ENCODE assay signal across 8 cellular contexts in the genomic region with DNA sequence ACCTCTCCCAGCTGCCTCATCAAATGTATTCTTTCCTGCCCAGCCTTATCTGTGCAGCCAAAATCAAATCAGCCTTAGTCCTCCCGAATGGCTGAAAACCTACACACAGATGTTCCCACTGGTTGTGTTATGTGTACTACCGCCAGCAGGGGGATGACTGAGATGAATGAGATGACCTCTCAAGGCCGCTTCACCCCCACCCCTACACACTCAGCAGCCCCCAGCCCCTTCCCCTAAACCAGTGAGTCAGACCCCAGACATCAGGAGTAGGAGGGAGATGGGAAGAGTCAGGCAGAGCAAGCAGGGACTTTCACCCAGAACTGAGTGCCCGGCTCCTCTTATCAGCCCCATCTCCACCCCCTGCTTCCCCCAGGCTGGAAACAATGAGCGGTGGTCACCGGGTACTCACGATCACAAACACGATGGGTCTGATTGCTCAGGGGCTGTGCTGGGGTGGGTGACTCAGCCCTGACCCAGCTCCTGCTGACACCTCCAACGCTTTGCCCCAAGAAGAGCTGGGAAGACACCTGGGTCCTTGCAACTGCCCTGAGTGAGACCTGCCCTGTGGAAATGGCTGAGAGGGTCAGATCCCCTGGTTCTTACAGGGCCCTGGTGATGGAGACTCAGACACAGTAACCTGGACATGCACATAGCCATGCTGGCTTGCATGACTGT.
DNase-seq lines count a peak whose midpoint lies in the region; ATAC-seq and TF ChIP-seq lines count a peak whose summit lies in the region.

No MANE protein-coding gene starts in this region.

- H3K79me2 ChIP-seq in OCI-LY3 (ENCODE audit: low read length) = no peaks in the 10 kb centered on the region

- peak; percentile 78 for ATAC-seq in stimulated activated naive CD8-positive, alpha-beta T cell treated with anti-CD3 and anti-CD28 coated beads, Interleukin-15, Interleukin-2, amounts not matched to agents 100 U/mL and 50 U/mL, for 24 hours
- ATAC-seq in GM19035 (IDR thresholded peaks at IDR 0.05; ENCODE audit: unreplicated experiment) = no peak
- ATAC-seq in HG03175 (IDR thresholded peaks at IDR 0.05; ENCODE audit: unreplicated experiment) = no peak

- no peaks in the 10 kb centered on the region for H3K27me3 ChIP-seq in GM06990 (replicated peaks; ENCODE audit: control insufficient read depth, insufficient read depth, low read length)
- no peaks in the 10 kb centered on the region for H3K27me3 ChIP-seq in OCI-LY3 (ENCODE audit: low read depth, low read length)

- H3K4me3 ChIP-seq in GM06990 (replicated peaks; ENCODE audit: low read depth, low read length) (no peak overlapping the region), OCI-LY3 (ENCODE audit: low read length) (no peak overlapping the region)

- peaks cover 50% of the 10 kb centered on the region for H3K4me1 ChIP-seq in OCI-LY3 (ENCODE audit: low read length)

- H3K4me3 Mint-ChIP-seq in activated naive CD4-positive, alpha-beta T cell treated with anti-CD3 and anti-CD28 coated beads, Interleukin-2, amount 10 ng/mL, durations not matched to agents 7 days and 5 days = peak overlapping the region; percentile 36

- H3K4me1 Mint-ChIP-seq in activated naive CD4-positive, alpha-beta T cell treated with anti-CD3 and anti-CD28 coated beads, Interleukin-2, amount 10 ng/mL, durations not matched to agents 7 days and 5 days = peaks cover 78% of the 10 kb centered on the region

- H3K4me2 ChIP-seq in OCI-LY3 (ENCODE audit: low read length) = peak overlapping the region; percentile 92; the same call in 1 of the 2 replicates

- no peaks in the 10 kb centered on the region for H3K36me3 Mint-ChIP-seq in activated naive CD4-positive, alpha-beta T cell treated with anti-CD3 and anti-CD28 coated beads, Interleukin-2, amount 10 ng/mL, durations not matched to agents 7 days and 5 days

- H3K27ac Mint-ChIP-seq in activated naive CD4-positive, alpha-beta T cell treated with anti-CD3 and anti-CD28 coated beads, Interleukin-2, amount 10 ng/mL, durations not matched to agents 7 days and 5 days = peak overlapping the region; percentile 99

- TF ChIP-seq CTCF in GM06990 (IDR thresholded peaks at IDR 0.05; ENCODE audit: insufficient read depth, low read length, poor library complexity, severe bottlenecking) (peak; percentile 60), OCI-LY3 (IDR thresholded peaks at IDR 0.05; ENCODE audit: low read depth, low read length) (peak; percentile 35)

- CTCF ChIA-PET in activated naive CD4-positive, alpha-beta T cell treated with anti-CD3 and anti-CD28 coated beads, Interleukin-2, amount 10 ng/mL, durations not matched to agents 7 days and 5 days (lab: Charles Lee) = interaction anchor here (1.0 to 7.5 kb wide), 14 partner anchors 10 to 86 kb away, joined by 3 to 74 read pairs (median 8); a partner anchor contains a TSS

- H3K36me3 ChIP-seq in GM06990 (ENCODE audit: control insufficient read depth, insufficient read depth, low read length) (no peaks in the 10 kb centered on the region), OCI-LY3 (replicated peaks; ENCODE audit: low read depth, low read length) (no peaks in the 10 kb centered on the region)

- no peaks in the 10 kb centered on the region for H3K9me3 Mint-ChIP-seq in activated naive CD4-positive, alpha-beta T cell treated with anti-CD3 and anti-CD28 coated beads, Interleukin-2, amount 10 ng/mL, durations not matched to agents 7 days and 5 days

- H2AFZ ChIP-seq in OCI-LY3 (ENCODE audit: low read depth, low read length) = no peak overlapping the region

- no peaks in the 10 kb centered on the region for H4K20me1 ChIP-seq in OCI-LY3 (ENCODE audit: insufficient read depth, low read length)

- H3K9ac ChIP-seq in OCI-LY3 (ENCODE audit: low read length) = no peak overlapping the region

- H3K27me3 Mint-ChIP-seq in activated naive CD4-positive, alpha-beta T cell treated with anti-CD3 and anti-CD28 coated beads, Interleukin-2, amount 10 ng/mL, durations not matched to agents 7 days and 5 days = peaks cover 8% of the 10 kb centered on the region

- peak overlapping the region; percentile 79 for H3K27ac ChIP-seq in OCI-LY3 (ENCODE audit: low read length)

- H3K9me3 ChIP-seq in OCI-LY3 (ENCODE audit: insufficient read depth, low read length) = no peaks in the 10 kb centered on the region

- peak; percentile 43 for DNase-seq in GM06990 (ENCODE audit: extremely low read depth, insufficient read length)
- peak; percentile 70 for DNase-seq in activated naive CD4-positive, alpha-beta T cell treated with anti-CD3 and anti-CD28 coated beads, Interleukin-2, amount 10 ng/mL, durations not matched to agents 7 days and 5 days
- peak; percentile 39 for DNase-seq in left kidney (ENCODE audit: low read depth, low spot score)
- peak; percentile 86 for DNase-seq in stimulated activated naive CD8-positive, alpha-beta T cell treated with anti-CD3 and anti-CD28 coated beads, Interleukin-15, Interleukin-2, amounts not matched to agents 100 U/mL and 50 U/mL, for 24 hours
- no peak for DNase-seq in dedifferentiated amniotic fluid mesenchymal stem cell (ENCODE audit: extremely low spot score)
